ENCODE assay signal across 16 cellular contexts in genomic region chr4:94562285-94562684, GRCh38.
DNase-seq lines count a peak whose midpoint lies in the region; ATAC-seq, FAIRE-seq and TF ChIP-seq lines count a peak whose summit lies in the region.
"Had no signal": no experiment of that assay in that cellular context is flagged by ENCODE, and none has a peak within 500 bp of the region (broad histone marks: within the 10 kb centered on the region; RNA-seq: fewer than 3 reads in every experiment).

No MANE protein-coding gene starts in this region.

- no peak overlapping the region for H3K14ac ChIP-seq in H1 (ENCODE audit: insufficient read length)

- POLR2A ChIA-PET in H1 (lab: Charles Lee; ENCODE audit: partially characterized antibody): no interaction called here

- H3K4me2 ChIP-seq in H1 (ENCODE audit: insufficient read depth in 1 of 2, low read depth in 2 of 2, low read length in 2 of 2): no peak overlapping the region
- H3K4me2 ChIP-seq: PC-9 had no signal

- intact Hi-C loops in left ventricle myocardium inferior (cut with micrococcal nuclease) (no loop called here), Right ventricle myocardium superior (cut with DNase I) (loop anchor here (10.0 kb wide), 2 partner anchors 47 to 107 kb away; partner anchors contain the start of gene PDLIM5), psoas muscle (cut with DNase I) (no loop called here)

- no peaks in the 10 kb centered on the region for H3K23me2 ChIP-seq in H1 (ENCODE audit: low read depth, low read length)

- H3K4me3 ChIP-seq in left ventricle myocardium inferior: peak overlapping the region; percentile 22
- no peak overlapping the region for H3K4me3 ChIP-seq in H1 (ENCODE audit: extremely low read depth in 1 of 4, insufficient read depth in 2 of 4, low read depth in 3 of 4, low read length in 4 of 4)
- no peak overlapping the region for H3K4me3 ChIP-seq in psoas muscle
- H3K4me3 ChIP-seq: A549, K562, PC-9 had no signal

- H3K79me2 ChIP-seq in H1 (ENCODE audit: control insufficient read depth in 1 of 2, insufficient read depth in 2 of 2, low read length in 2 of 2): peaks cover 0 to 5% of the 10 kb centered on the region in 2 experiments; a peak in 1 of 4 replicates

- H3K23ac ChIP-seq in H1 (ENCODE audit: insufficient read length): no peak overlapping the region

- TF ChIP-seq POLR2A in H1 (IDR thresholded peaks at IDR 0.05; ENCODE audit: control extremely low read depth in 1 of 2, low read depth in 2 of 2, low read length in 2 of 2) (no peak), GM12891 (IDR thresholded peaks at IDR 0.05; ENCODE audit: low read depth, low read length) (no peak)

- no peak overlapping the region for H3K18ac ChIP-seq in H1 (ENCODE audit: extremely low read depth, low read length)

- no peak for TF ChIP-seq EP300 in H1 (IDR thresholded peaks at IDR 0.05; ENCODE audit: borderline replicate concordance in 1 of 2, low read depth in 2 of 2, low read length in 2 of 2)

- no peaks in the 10 kb centered on the region for H4K20me1 ChIP-seq in H1 (replicated peaks in 1 of 2; ENCODE audit: control insufficient read depth in 1 of 2, insufficient read depth in 2 of 2, low read length in 2 of 2)

- H3K9me3 ChIP-seq in left ventricle myocardium inferior (replicated peaks) (no peaks in the 10 kb centered on the region), H1 (ENCODE audit: insufficient read depth in 2 of 2, low read depth in 1 of 2, low read length in 1 of 2) (no peaks in the 10 kb centered on the region; a peak in 1 of 4 replicates), psoas muscle (no peaks in the 10 kb centered on the region)
- H3K9me3 ChIP-seq: A549 had no signal

- no peak overlapping the region for H2BK15ac ChIP-seq in H1 (ENCODE audit: low read length)

- H4K5ac ChIP-seq in H1 (ENCODE audit: insufficient read length, low read depth, low read length): no peak overlapping the region

- H2AFZ ChIP-seq in H1 (ENCODE audit: low read length): no peak overlapping the region
- H2AFZ ChIP-seq: PC-9 had no signal

- no peaks in the 10 kb centered on the region for H3K79me1 ChIP-seq in H1 (ENCODE audit: low read depth, low read length)

- no peak overlapping the region for H2BK12ac ChIP-seq in H1 (ENCODE audit: low read depth, low read length)

- no peaks in the 10 kb centered on the region for H3K36me3 ChIP-seq in left ventricle myocardium inferior
- H3K36me3 ChIP-seq in H1 (ENCODE audit: control insufficient read depth in 2 of 4, insufficient read depth in 4 of 4, low read length in 3 of 4): no peaks in the 10 kb centered on the region
- no peaks in the 10 kb centered on the region for H3K36me3 ChIP-seq in psoas muscle (ENCODE audit: insufficient read depth in 1 of 2, low read depth in 1 of 2)

- H3K56ac ChIP-seq in H1 (replicated peaks; ENCODE audit: insufficient read length, low read depth, low read length): no peak overlapping the region

- no peak overlapping the region for H4K91ac ChIP-seq in H1 (replicated peaks; ENCODE audit: insufficient read length, low read length)

- no peak for TF ChIP-seq RAD21 in H1 (IDR thresholded peaks at IDR 0.05 in 1 of 2, conservative IDR thresholded peaks at IDR 0.05 in 1 of 2; ENCODE audit: low read depth in 2 of 2, low read length in 2 of 2)

- peak overlapping the region; percentile 49 for H3K4ac ChIP-seq in H1 (replicated peaks; ENCODE audit: insufficient read length, low read depth, low read length)

- no peak for ATAC-seq in Right ventricle myocardium superior (ENCODE audit: poor library complexity)
- ATAC-seq in psoas muscle: no peak
- no peak for ATAC-seq in HG02678 (IDR thresholded peaks at IDR 0.05; ENCODE audit: unreplicated experiment)
- ATAC-seq: HCT116, K562 had no signal

- H3K9ac ChIP-seq in H1 (replicated peaks in 1 of 4; ENCODE audit: extremely low read depth in 1 of 4, low read depth in 3 of 4, low read length in 3 of 4): no peak overlapping the region

- no peak overlapping the region for H2BK120ac ChIP-seq in H1 (replicated peaks; ENCODE audit: low read depth, low read length)

- no peak overlapping the region for H2BK20ac ChIP-seq in H1 (ENCODE audit: low read length)

- DNase-seq in left ventricle myocardium inferior (no peak), Right ventricle myocardium superior (no peak), H1 (ENCODE audit: low read depth in 1 of 2, low spot score in 2 of 2) (no peak), psoas muscle (no peak), cortex of kidney (lab: John Stamatoyannopoulos, UW) (no peak), GM12891 (ENCODE audit: insufficient read length, low spot score) (no peak)
- DNase-seq: DMS53, NCI-H1048, NCI-H446 treated with DMSO at 0.1 percent for 48 hours, NCI-H774, PC-9 had no signal

- no peak for FAIRE-seq in H1 (lab: Jason Lieb, UNC)
- FAIRE-seq in GM12891 (lab: Jason Lieb, UNC): no peak
- FAIRE-seq: A549, HTR-8/SVneo, K562 had no signal

- WGBS in H1 (ENCODE audit: extremely low coverage in 1 of 2, insufficient coverage in 1 of 2, insufficient read length in 1 of 2, insufficient replicate concordance in 2 of 2, low coverage in 1 of 2, low lambda C conversion rate in 2 of 2, missing lambda C conversion rate in 1 of 2), 2 experiments: 95% methylated on average over 1 of the region's 1 CpG; no CpG with 5 or more reads in 1 of the 2 experiments
- 42 to 69% (median 48%) methylated on average over 1 of the region's 1 CpG for WGBS in psoas muscle, 3 donors

- H2AK5ac ChIP-seq in H1 (ENCODE audit: low read depth, low read length): no peak overlapping the region

- H2BK5ac ChIP-seq in H1 (ENCODE audit: low read depth, low read length): no peak overlapping the region

- peak overlapping the region; percentile 74 for H3K27ac ChIP-seq in left ventricle myocardium inferior (replicated peaks)
- no peak overlapping the region for H3K27ac ChIP-seq in H1 (ENCODE audit: low read depth, low read length)
- peak overlapping the region; percentile 62 for H3K27ac ChIP-seq in psoas muscle

- no peak overlapping the region for H4K8ac ChIP-seq in H1 (ENCODE audit: extremely low read depth, insufficient read depth, low read length)

- TF ChIP-seq CTCF in left ventricle myocardium inferior (IDR thresholded peaks at IDR 0.05; ENCODE audit: borderline replicate concordance): no peak
- TF ChIP-seq CTCF in H1 (IDR thresholded peaks at IDR 0.05; ENCODE audit: control extremely low read depth in 1 of 3, insufficient read depth in 1 of 3, low read depth in 1 of 3, low read length in 3 of 3): no peak
- no peak for TF ChIP-seq CTCF in psoas muscle (IDR thresholded peaks at IDR 0.05)

- H3K27me3 ChIP-seq in left ventricle myocardium inferior (ENCODE audit: low read depth) (no peaks in the 10 kb centered on the region), H1 (replicated peaks in 1 of 4; ENCODE audit: control insufficient read depth in 3 of 4, extremely low read depth in 1 of 4, insufficient read depth in 3 of 4, low read length in 3 of 4) (no peaks in the 10 kb centered on the region), psoas muscle (ENCODE audit: insufficient read depth in 3 of 3, low read length in 2 of 3) (no peaks in the 10 kb centered on the region)

- H3K4me1 ChIP-seq in left ventricle myocardium inferior (peaks cover 100% of the 10 kb centered on the region), H1 (replicated peaks in 1 of 4; ENCODE audit: control insufficient read depth in 3 of 4, insufficient read depth in 4 of 4, low read length in 3 of 4) (no peaks in the 10 kb centered on the region), psoas muscle (peaks cover 71% of the 10 kb centered on the region)

- CTCF ChIA-PET in H1 (lab: Charles Lee; ENCODE audit: partially characterized antibody): no interaction called here

TF ChIP-seq in H1, 55 proteins besides CTCF, POLR2A, EP300 and RAD21:
- TF ChIP-seq BCL11A (IDR thresholded peaks at IDR 0.05; ENCODE audit: low read depth in 2 of 2, low read length in 2 of 2) (no peak), CREB1 (IDR thresholded peaks at IDR 0.05) (no peak), JUN (IDR thresholded peaks at IDR 0.05; ENCODE audit: low read depth, low read length) (no peak), GTF2F1 (IDR thresholded peaks at IDR 0.05; ENCODE audit: borderline replicate concordance, low read depth, low read length) (no peak), HDAC6 (IDR thresholded peaks at IDR 0.05; ENCODE audit: low read depth, low read length) (no peak)

TF ChIP-seq in GM12891, 5 proteins besides CTCF, POLR2A, EP300 and RAD21:
- no peak for TF ChIP-seq PAX5 (IDR thresholded peaks at IDR 0.05; ENCODE audit: insufficient read depth, low read length, severe bottlenecking)
- no peak for TF ChIP-seq SPI1 (IDR thresholded peaks at IDR 0.05; ENCODE audit: low read depth, low read length)
- no peak for TF ChIP-seq POU2F2 (IDR thresholded peaks at IDR 0.05; ENCODE audit: low read depth, low read length)
